32 cellular contexts compared by ENCODE assay signal in genomic region chr2:120888851-120889250, GRCh38.
"Had no signal": no experiment of that assay in that cellular context is flagged by ENCODE, and none has a peak within 500 bp of the region (broad histone marks: within the 10 kb centered on the region; RNA-seq: fewer than 3 reads in every experiment).

No MANE protein-coding gene starts in this region.

- ATAC-seq: activated CD8-positive, alpha-beta memory T cell treated with anti-CD3 and anti-CD28 coated beads, Interleukin-2, amount 10 ng/mL, durations not matched to agents 7 days and 5 days; Panc1 had no signal

- H3K27me3 Mint-ChIP-seq: activated CD4-positive, alpha-beta memory T cell treated with anti-CD3 and anti-CD28 coated beads, Interleukin-2, amount 10 ng/mL, durations not matched to agents 7 days and 5 days; activated CD8-positive, alpha-beta memory T cell treated with anti-CD3 and anti-CD28 coated beads, Interleukin-2, amount 10 ng/mL, durations not matched to agents 7 days and 5 days; activated naive CD4-positive, alpha-beta T cell treated with anti-CD3 and anti-CD28 coated beads, Interleukin-2, amount 10 ng/mL, durations not matched to agents 7 days and 5 days had no signal

- H3K36me3 Mint-ChIP-seq: activated CD8-positive, alpha-beta memory T cell treated with anti-CD3 and anti-CD28 coated beads, Interleukin-2, amount 10 ng/mL, durations not matched to agents 7 days and 5 days; activated naive CD4-positive, alpha-beta T cell treated with anti-CD3 and anti-CD28 coated beads, Interleukin-2, amount 10 ng/mL, durations not matched to agents 7 days and 5 days; activated naive CD8-positive, alpha-beta T cell treated with anti-CD3 and anti-CD28 coated beads for 36 hours had no signal

- H3K36me3 ChIP-seq: ascending aorta, breast epithelium, MG63, WERI-Rb-1 had no signal

- H3K4me1 Mint-ChIP-seq: activated CD4-positive, alpha-beta memory T cell treated with anti-CD3 and anti-CD28 coated beads, Interleukin-2, amount 10 ng/mL, durations not matched to agents 7 days and 5 days; activated CD8-positive, alpha-beta memory T cell treated with anti-CD3 and anti-CD28 coated beads, Interleukin-2, amount 10 ng/mL, durations not matched to agents 7 days and 5 days; activated naive CD4-positive, alpha-beta T cell treated with anti-CD3 and anti-CD28 coated beads, Interleukin-2, amount 10 ng/mL, durations not matched to agents 7 days and 5 days; activated naive CD8-positive, alpha-beta T cell treated with anti-CD3 and anti-CD28 coated beads for 36 hours had no signal

- H3K27me3 ChIP-seq: ascending aorta, breast epithelium, MG63, SJCRH30 had no signal

- H3K27ac Mint-ChIP-seq: activated CD4-positive, alpha-beta memory T cell treated with anti-CD3 and anti-CD28 coated beads, Interleukin-2, amount 10 ng/mL, durations not matched to agents 7 days and 5 days; activated CD8-positive, alpha-beta memory T cell treated with anti-CD3 and anti-CD28 coated beads, Interleukin-2, amount 10 ng/mL, durations not matched to agents 7 days and 5 days; activated naive CD4-positive, alpha-beta T cell treated with anti-CD3 and anti-CD28 coated beads, Interleukin-2, amount 10 ng/mL, durations not matched to agents 7 days and 5 days; activated naive CD8-positive, alpha-beta T cell treated with anti-CD3 and anti-CD28 coated beads for 36 hours had no signal

- H3K4me3 Mint-ChIP-seq: activated CD4-positive, alpha-beta memory T cell treated with anti-CD3 and anti-CD28 coated beads, Interleukin-2, amount 10 ng/mL, durations not matched to agents 7 days and 5 days; activated CD8-positive, alpha-beta memory T cell treated with anti-CD3 and anti-CD28 coated beads, Interleukin-2, amount 10 ng/mL, durations not matched to agents 7 days and 5 days; activated naive CD4-positive, alpha-beta T cell treated with anti-CD3 and anti-CD28 coated beads, Interleukin-2, amount 10 ng/mL, durations not matched to agents 7 days and 5 days; activated naive CD8-positive, alpha-beta T cell treated with anti-CD3 and anti-CD28 coated beads for 36 hours had no signal

- H3K4me1 ChIP-seq: breast epithelium had no signal

- H3K9me3 ChIP-seq: ascending aorta, breast epithelium, MG63, SJCRH30 had no signal

- H3K9me3 Mint-ChIP-seq: activated CD4-positive, alpha-beta memory T cell treated with anti-CD3 and anti-CD28 coated beads, Interleukin-2, amount 10 ng/mL, durations not matched to agents 7 days and 5 days; activated naive CD4-positive, alpha-beta T cell treated with anti-CD3 and anti-CD28 coated beads, Interleukin-2, amount 10 ng/mL, durations not matched to agents 7 days and 5 days; activated naive CD8-positive, alpha-beta T cell treated with anti-CD3 and anti-CD28 coated beads for 36 hours had no signal

- H3K4me3 ChIP-seq: ascending aorta, breast epithelium, MG63, SJCRH30, SK-N-MC had no signal

- DNase-seq: activated CD4-positive, alpha-beta memory T cell treated with anti-CD3 and anti-CD28 coated beads, Interleukin-2, amount 10 ng/mL, durations not matched to agents 7 days and 5 days; activated CD4-positive, alpha-beta T cell treated with anti-CD3 and anti-CD28 coated beads for 1 hour; activated CD4-positive, alpha-beta T cell treated with anti-CD3 and anti-CD28 coated beads for 48 hours; activated CD4-positive, CD25-positive, alpha-beta regulatory T cell; activated CD8-positive, alpha-beta memory T cell treated with anti-CD3 and anti-CD28 coated beads for 24 hours; activated CD8-positive, alpha-beta memory T cell treated with anti-CD3 and anti-CD28 coated beads, Interleukin-2, amount 10 ng/mL, durations not matched to agents 7 days and 5 days; activated CD8-positive, alpha-beta memory T cell treated with anti-CD3 and anti-CD28 coated beads, Interleukin-2, amount 50 U/mL, for 48 hours; activated effector memory CD4-positive, alpha-beta T cell treated with Interleukin-2 at 50 U/mL for 16 hours; activated naive CD4-positive, alpha-beta T cell treated with anti-CD3 and anti-CD28 coated beads, Interleukin-2, amount 10 ng/mL, durations not matched to agents 7 days and 5 days; activated naive CD8-positive, alpha-beta T cell treated with anti-CD3 and anti-CD28 coated beads for 36 hours; activated T-cell treated with anti-CD3 and anti-CD28 coated beads, Interleukin-2, amount 50 U/mL, for 48 hours; amniotic stem cell; Kasumi-1; KG1; MG63; NCI-H1048; NCI-H1105 treated with DMSO at 0.1 percent for 48 hours; NCI-H1436; NCI-H1694; NCI-H1930; NCI-H2081 treated with DMSO at 0.1 percent for 48 hours; NCI-H226; NCI-H446 treated with DMSO at 0.1 percent for 48 hours; NCI-H524; SHP77; SJCRH30; T1000; WERI-Rb-1 had no signal

- H3K27ac ChIP-seq: ascending aorta, breast epithelium, SK-N-MC, WERI-Rb-1 had no signal
